8 cellular contexts compared by ENCODE assay signal in the genomic region with DNA sequence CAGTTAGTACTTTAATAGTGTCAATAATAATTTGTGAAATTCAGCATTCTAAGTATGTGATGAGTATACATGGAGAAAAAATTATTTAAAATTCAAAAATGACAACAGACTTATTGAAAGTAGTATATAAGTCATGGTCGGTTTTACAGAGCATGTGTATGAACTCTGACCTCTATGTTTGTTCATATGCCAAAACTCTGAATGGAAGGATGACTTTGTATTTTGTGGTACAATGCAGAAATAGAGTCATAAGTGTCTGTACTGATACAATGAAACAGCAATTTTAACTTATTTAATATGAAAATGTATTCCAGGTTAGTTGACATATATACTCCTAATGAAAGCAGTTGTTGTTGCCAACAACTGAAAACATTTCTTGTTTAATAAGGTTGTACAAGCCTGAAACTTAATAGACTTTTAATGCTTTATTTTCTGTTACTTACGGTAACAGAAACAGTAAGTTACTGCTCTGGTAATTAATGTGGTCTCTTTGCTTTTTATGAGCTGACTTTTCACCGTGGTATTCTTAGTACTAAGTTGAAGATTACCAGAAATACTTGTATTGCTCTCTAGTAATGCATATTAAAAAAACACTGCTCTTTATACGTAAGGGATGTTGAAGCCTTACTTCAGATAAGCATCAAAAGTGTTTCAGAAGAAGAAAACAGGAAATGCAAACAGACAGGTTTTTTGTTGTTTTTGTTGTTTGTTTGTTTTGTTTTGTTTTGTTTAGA. TPM values are rescaled to one million over a fixed set of nuclear protein-coding genes. Genes with fewer than 3 reads are reported as not detected.
DNase-seq lines count a peak whose midpoint lies in the region; ATAC-seq, FAIRE-seq and TF ChIP-seq lines count a peak whose summit lies in the region.

No MANE protein-coding gene starts in this region.

- no peaks in the 10 kb centered on the region for H3K9me3 Mint-ChIP-seq in progenitor cell of endocrine pancreas (ENCODE audit: low read depth)

- peaks cover 17% of the 10 kb centered on the region for H3K36me3 ChIP-seq in NT2/D1 (ENCODE audit: insufficient read depth, insufficient read length, low read length)
- no peaks in the 10 kb centered on the region for H3K36me3 ChIP-seq in effector memory CD4-positive, alpha-beta T cell (ENCODE audit: control insufficient read depth, insufficient read depth, low read length)

- no peak overlapping the region for H3K9ac ChIP-seq in NT2/D1 (ENCODE audit: insufficient read length, low read depth)

- DNase-seq in NT2/D1 (ENCODE audit: low read depth, low spot score): no peak
- no peak for DNase-seq in effector memory CD4-positive, alpha-beta T cell
- no peak for DNase-seq in progenitor cell of endocrine pancreas (ENCODE audit: low spot score, unreplicated experiment)
- DNase-seq in H54 (ENCODE audit: insufficient read length, low spot score): no peak
- no peak for DNase-seq in NCI-H748 treated with DMSO at 0.1 percent for 48 hours (lab: John Stamatoyannopoulos, UW)
- DNase-seq in NCI-H1694 treated with DMSO at 0.1 percent for 48 hours (lab: John Stamatoyannopoulos, UW): no peak

- peak overlapping the region; percentile 18 for H3K27ac ChIP-seq in effector memory CD4-positive, alpha-beta T cell (ENCODE audit: insufficient read depth, low read length, poor library complexity, severe bottlenecking)

- no peak for FAIRE-seq in H54 (lab: Jason Lieb, UNC)

- H3K4me1 ChIP-seq in NT2/D1 (ENCODE audit: insufficient read depth, insufficient read length): peaks cover 2% of the 10 kb centered on the region
- H3K4me1 ChIP-seq in effector memory CD4-positive, alpha-beta T cell (ENCODE audit: control insufficient read depth, insufficient read depth, low read length, poor library complexity, severe bottlenecking): peaks cover 21% of the 10 kb centered on the region

- peaks cover 28% of the 10 kb centered on the region for H3K4me1 Mint-ChIP-seq in progenitor cell of endocrine pancreas (ENCODE audit: low read depth)

- no peak for ATAC-seq in GM18517 (IDR thresholded peaks at IDR 0.05; ENCODE audit: unreplicated experiment)

- no peaks in the 10 kb centered on the region for H3K27me3 Mint-ChIP-seq in progenitor cell of endocrine pancreas

- peak overlapping the region; percentile 100 for H3K4me3 Mint-ChIP-seq in progenitor cell of endocrine pancreas (ENCODE audit: low read depth)

- H3K9me3 ChIP-seq in NT2/D1 (ENCODE audit: insufficient read depth, low read length): no peaks in the 10 kb centered on the region
- H3K9me3 ChIP-seq in effector memory CD4-positive, alpha-beta T cell (ENCODE audit: control insufficient read depth, low read length): no peaks in the 10 kb centered on the region

- no peak for TF ChIP-seq POLR2A in H54 (IDR thresholded peaks at IDR 0.05; ENCODE audit: low read depth, low read length)

- peak overlapping the region; percentile 71 for H3K27ac Mint-ChIP-seq in progenitor cell of endocrine pancreas

- H3K4me3 ChIP-seq in GM08714 (ENCODE audit: low read length) (peak overlapping the region; percentile 27; the same call in 1 of the 2 replicates), NT2/D1 (ENCODE audit: insufficient read length, low read depth) (peak overlapping the region; percentile 99)
- H3K4me3 ChIP-seq in effector memory CD4-positive, alpha-beta T cell (ENCODE audit: insufficient read depth, low read depth, low read length, poor library complexity, severe bottlenecking): peak overlapping the region; percentile 20

- TF ChIP-seq CTCF in progenitor cell of endocrine pancreas (IDR thresholded peaks at IDR 0.05; ENCODE audit: unreplicated experiment): no peak

- peaks cover 5% of the 10 kb centered on the region for H3K36me3 Mint-ChIP-seq in progenitor cell of endocrine pancreas (ENCODE audit: insufficient read depth)

- no peaks in the 10 kb centered on the region for H3K27me3 ChIP-seq in NT2/D1 (ENCODE audit: insufficient read depth, insufficient read length)
- no peaks in the 10 kb centered on the region for H3K27me3 ChIP-seq in effector memory CD4-positive, alpha-beta T cell (replicated peaks; ENCODE audit: control insufficient read depth, insufficient read depth, low read length, poor library complexity, severe bottlenecking)

RNA-seq across cellular contexts. Expression of a gene that starts 1.9 kb away (rescaled TPM):
- 105 and 110 TPM in 2 replicates for total RNA-seq in progenitor cell of endocrine pancreas

Comparison
In these comparisons a context has a peak if more than half of its experiments do, and no peak if none do; other contexts are left out.
1. H3K4me3 ChIP-seq: peak in every context shown above with its lines; median percentile 99 in NT2/D1; 27 in GM08714; 20 in effector memory CD4-positive, alpha-beta T cell.